Comparison of ENCODE assay signal across 12 cellular contexts in the genomic region with DNA sequence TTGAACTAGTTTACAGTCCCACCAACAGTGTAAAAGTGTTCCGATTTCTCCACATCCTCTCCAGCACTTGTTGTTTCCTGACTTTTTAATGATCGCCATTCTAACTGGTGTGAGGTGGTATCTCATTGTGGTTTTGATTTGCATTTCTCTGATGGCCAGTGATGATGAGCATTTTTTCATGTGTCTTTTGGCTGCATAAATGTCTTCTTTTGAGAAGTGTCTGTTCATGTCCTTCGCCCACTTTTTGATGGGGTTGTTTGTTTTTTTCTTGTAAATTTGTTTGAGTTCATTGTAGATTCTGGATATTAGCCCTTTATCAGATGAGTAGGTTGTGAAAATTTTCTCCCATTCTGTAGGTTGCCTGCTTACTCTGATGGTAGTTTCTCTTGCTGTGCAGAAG. TPM values are rescaled to one million over a fixed set of nuclear protein-coding genes. Genes with fewer than 3 reads are reported as not detected.
"Had no signal": no experiment of that assay in that cellular context is flagged by ENCODE, and none has a peak within 500 bp of the region (broad histone marks: within the 10 kb centered on the region; RNA-seq: fewer than 3 reads in every experiment).

No MANE protein-coding gene starts in this region.

RNA-seq across cellular contexts. Expression of gene TGM7, which starts 12.4 kb away (rescaled TPM):
- total RNA-seq: OCI-LY7, PC-3, PC-9, Peyer's patch, Right ventricle myocardium inferior, Right ventricle myocardium superior, RPMI7951, SJCRH30, SJSA1, SK-MEL-5, T-cell had no signal
- polyA plus RNA-seq: SK-N-SH had no signal

RNA-seq across cellular contexts. Expression of gene TGM5, which starts 22.9 kb away (rescaled TPM):
- total RNA-seq: OCI-LY7, PC-3, Peyer's patch, Right ventricle myocardium inferior, Right ventricle myocardium superior, RPMI7951, SJCRH30, T-cell had no signal
- polyA plus RNA-seq: SK-N-SH had no signal
